ENCODE assay signal across 31 cellular contexts in the genomic region with DNA sequence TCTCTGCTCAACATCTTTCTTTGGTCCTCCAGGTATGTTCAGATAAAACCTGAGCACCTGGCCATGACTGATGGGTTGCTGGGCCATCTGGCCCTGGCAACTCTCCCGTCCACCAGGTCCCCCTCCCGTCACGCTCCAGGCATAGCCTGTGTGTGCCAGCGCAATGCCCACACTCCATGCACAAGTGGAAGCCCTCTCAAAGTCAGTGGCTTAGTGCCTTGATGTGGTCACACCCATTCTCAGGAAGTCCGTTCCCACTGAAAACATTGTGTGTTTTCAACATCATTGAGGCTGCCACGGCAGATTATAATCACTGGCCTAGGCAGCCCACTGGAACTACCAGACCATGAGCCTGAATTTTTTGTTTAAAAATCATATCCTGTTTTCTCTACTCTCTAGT.
DNase-seq lines count a peak whose midpoint lies in the region; ATAC-seq and TF ChIP-seq lines count a peak whose summit lies in the region.
"Had no signal": no experiment of that assay in that cellular context is flagged by ENCODE, and none has a peak within 500 bp of the region (broad histone marks: within the 10 kb centered on the region; RNA-seq: fewer than 3 reads in every experiment).

No MANE protein-coding gene starts in this region.

- TF ChIP-seq CTCF in WTC11 (IDR thresholded peaks at IDR 0.05): no peak
- TF ChIP-seq CTCF in left lung (IDR thresholded peaks at IDR 0.05): no peak
- peak in 1 of 6 experiments; percentile 8 for TF ChIP-seq CTCF in thyroid gland (IDR thresholded peaks at IDR 0.05)

- no peaks in the 10 kb centered on the region for H3K9me3 Mint-ChIP-seq in WTC11
- H3K9me3 Mint-ChIP-seq: activated naive CD4-positive, alpha-beta T cell treated with anti-CD3 and anti-CD28 coated beads, Interleukin-2, amount 50 U/mL, for 72 hours; H9; stimulated activated naive CD8-positive, alpha-beta T cell treated with anti-CD3 and anti-CD28 coated beads, Interleukin-15, amount 100 ng/mL, for 72 hours had no signal

- H3K36me3 ChIP-seq in left lung (peaks cover 0 to 21% of the 10 kb centered on the region in 2 donors), thyroid gland (peaks cover 6 to 10% of the 10 kb centered on the region in 2 donors)

- H3K27ac ChIP-seq in left lung (peak overlapping the region in 1 of 2 donors; percentile 34), thyroid gland (peak overlapping the region; percentile 54 to 78 (median 70))
- H3K27ac ChIP-seq: C4-2B, epithelial cell of prostate, prostate gland, right lobe of liver, spleen, thoracic aorta had no signal

- no peak overlapping the region for H3K4me3 Mint-ChIP-seq in WTC11
- no peak overlapping the region for H3K4me3 Mint-ChIP-seq in T-helper 17 cell
- H3K4me3 Mint-ChIP-seq: activated CD8-positive, alpha-beta T cell treated with anti-CD3 and anti-CD28 coated beads, Interleukin-2, amount 10 ng/mL, durations not matched to agents 7 days and 5 days; H9; stimulated activated naive CD8-positive, alpha-beta T cell treated with anti-CD3 and anti-CD28 coated beads, Interleukin-15, amount 100 ng/mL, for 72 hours had no signal

- 39 to 42% methylated on average over 6 of the region's 6 CpGs for WGBS in thyroid gland, 2 donors

- intact Hi-C loops in left lung (cut with DNase I): no loop called here
- intact Hi-C loops in thyroid gland (cut with DNase I): loop anchor here (10.0 kb wide), 1 partner anchor 160 kb away; no protein-coding TSS in a partner anchor

- H3K9me3 ChIP-seq in left lung (no peaks in the 10 kb centered on the region), thyroid gland (no peaks in the 10 kb centered on the region), T-helper 17 cell (ENCODE audit: control insufficient read depth, low read length, poor library complexity, severe bottlenecking) (no peaks in the 10 kb centered on the region)
- H3K9me3 ChIP-seq: prostate gland, right lobe of liver, spleen, thoracic aorta had no signal

- CTCF ChIA-PET in WTC11 (lab: Charles Lee): interaction anchor here (1.8 kb wide), 1 partner anchor 61 kb away, joined by 6 read pairs; no protein-coding TSS in a partner anchor

- H3K4me1 ChIP-seq in left lung (peaks cover 4 to 7% of the 10 kb centered on the region in 2 donors), thyroid gland (peaks cover 29 to 40% of the 10 kb centered on the region in 2 donors)
- H3K4me1 ChIP-seq: prostate gland, spleen had no signal

- in situ Hi-C loops in G401 (cut with HindIII; ENCODE audit: low sequenced_read_pairs): no loop called here

- no peaks in the 10 kb centered on the region for H3K36me3 Mint-ChIP-seq in WTC11
- peaks cover 2% of the 10 kb centered on the region for H3K36me3 Mint-ChIP-seq in T-helper 17 cell (ENCODE audit: low read depth)
- H3K36me3 Mint-ChIP-seq: activated naive CD4-positive, alpha-beta T cell treated with anti-CD3 and anti-CD28 coated beads, Interleukin-2, amount 50 U/mL, for 72 hours had no signal

- H3K27ac Mint-ChIP-seq in WTC11 (peak overlapping the region; percentile 50; the same call in 1 of the 2 replicates), T-helper 17 cell (no peak overlapping the region)
- H3K27ac Mint-ChIP-seq: activated CD8-positive, alpha-beta T cell treated with anti-CD3 and anti-CD28 coated beads, Interleukin-2, amount 10 ng/mL, durations not matched to agents 7 days and 5 days; activated naive CD4-positive, alpha-beta T cell treated with anti-CD3 and anti-CD28 coated beads, Interleukin-2, amount 50 U/mL, for 72 hours; stimulated activated naive CD8-positive, alpha-beta T cell treated with anti-CD3 and anti-CD28 coated beads, Interleukin-15, amount 100 ng/mL, for 72 hours had no signal

- H3K27me3 ChIP-seq in left lung (no peaks in the 10 kb centered on the region), thyroid gland (no peaks in the 10 kb centered on the region)
- H3K27me3 ChIP-seq: right lobe of liver, spleen had no signal

- peak; percentile 69 for DNase-seq in G401 (ENCODE audit: low spot score)
- DNase-seq in WTC11 (ENCODE audit: low spot score): no peak
- peak in 1 of 2 donors; percentile 56 for DNase-seq in left lung
- peak; percentile 95 for DNase-seq in thyroid gland
- DNase-seq in activated CD4-positive, CD25-positive, alpha-beta regulatory T cell (lab: John Stamatoyannopoulos, UW): no peak
- no peak for DNase-seq in T-helper 17 cell
- DNase-seq: activated CD4-positive, alpha-beta T cell treated with anti-CD3 and anti-CD28 coated beads for 4 hours; activated CD8-positive, alpha-beta T cell treated with anti-CD3 and anti-CD28 coated beads, Interleukin-2, amount 10 ng/mL, durations not matched to agents 7 days and 5 days; activated effector memory CD4-positive, alpha-beta T cell treated with Interleukin-2 at 50 U/mL for 16 hours; activated T-cell treated with anti-CD3 and anti-CD28 coated beads, Interleukin-2, amount 50 U/mL, for 1 hour; amygdala; DMS79 treated with DMSO at 0.1 percent for 48 hours; effector CD8-positive, alpha-beta T cell; H9; hippocampal formation; left colon; NCI-H1417 treated with DMSO at 0.1 percent for 48 hours; NCI-H2081; NCI-H2227 treated with DMSO at 0.1 percent for 48 hours; NCI-H526; right lobe of liver; Right ventricle myocardium superior; spleen; stimulated activated CD4-positive, alpha-beta T cell treated with anti-CD3 and anti-CD28 coated beads, Interleukin-2, amount 100 ng/mL, for 24 hours; stimulated activated naive CD8-positive, alpha-beta T cell treated with anti-CD3 and anti-CD28 coated beads, Interleukin-15, amount 100 ng/mL, for 72 hours had no signal

- ATAC-seq in WTC11 (no peak), left lung (peak; percentile 88), T-helper 17 cell (no peak), HG03196 (IDR thresholded peaks at IDR 0.05; ENCODE audit: unreplicated experiment) (no peak)
- ATAC-seq: activated CD8-positive, alpha-beta T cell treated with anti-CD3 and anti-CD28 coated beads, Interleukin-2, amount 10 ng/mL, durations not matched to agents 7 days and 5 days; activated naive CD4-positive, alpha-beta T cell treated with anti-CD3 and anti-CD28 coated beads, Interleukin-2, amount 50 U/mL, for 72 hours; left colon; right lobe of liver; stimulated activated naive CD8-positive, alpha-beta T cell treated with anti-CD3 and anti-CD28 coated beads, Interleukin-15, amount 100 ng/mL, for 72 hours had no signal

- H3K4me1 Mint-ChIP-seq in WTC11 (peaks cover 68% of the 10 kb centered on the region), T-helper 17 cell (peaks cover 2% of the 10 kb centered on the region)
- H3K4me1 Mint-ChIP-seq: stimulated activated naive CD8-positive, alpha-beta T cell treated with anti-CD3 and anti-CD28 coated beads, Interleukin-15, amount 100 ng/mL, for 72 hours had no signal

- H3K4me3 ChIP-seq in left lung (no peak overlapping the region), thyroid gland (replicated peaks in 1 of 3) (no peak overlapping the region)
- H3K4me3 ChIP-seq: prostate gland, right lobe of liver, spleen, thoracic aorta had no signal

- no peak for TF ChIP-seq POLR2A in thyroid gland (IDR thresholded peaks at IDR 0.05)

- H3K27me3 Mint-ChIP-seq in WTC11 (ENCODE audit: low read depth) (no peaks in the 10 kb centered on the region), T-helper 17 cell (peaks cover 30% of the 10 kb centered on the region)

- POLR2A ChIA-PET in WTC11 (lab: Charles Lee): no interaction called here

TF ChIP-seq in WTC11, 78 proteins besides CTCF, POLR2A, EP300 and RAD21 (continues in another document):
- TF ChIP-seq ZNF317 (CRISPR knock-in tag; IDR thresholded peaks at IDR 0.05; ENCODE audit: borderline replicate concordance, low read depth): no peak
- TF ChIP-seq, protein P1, sequence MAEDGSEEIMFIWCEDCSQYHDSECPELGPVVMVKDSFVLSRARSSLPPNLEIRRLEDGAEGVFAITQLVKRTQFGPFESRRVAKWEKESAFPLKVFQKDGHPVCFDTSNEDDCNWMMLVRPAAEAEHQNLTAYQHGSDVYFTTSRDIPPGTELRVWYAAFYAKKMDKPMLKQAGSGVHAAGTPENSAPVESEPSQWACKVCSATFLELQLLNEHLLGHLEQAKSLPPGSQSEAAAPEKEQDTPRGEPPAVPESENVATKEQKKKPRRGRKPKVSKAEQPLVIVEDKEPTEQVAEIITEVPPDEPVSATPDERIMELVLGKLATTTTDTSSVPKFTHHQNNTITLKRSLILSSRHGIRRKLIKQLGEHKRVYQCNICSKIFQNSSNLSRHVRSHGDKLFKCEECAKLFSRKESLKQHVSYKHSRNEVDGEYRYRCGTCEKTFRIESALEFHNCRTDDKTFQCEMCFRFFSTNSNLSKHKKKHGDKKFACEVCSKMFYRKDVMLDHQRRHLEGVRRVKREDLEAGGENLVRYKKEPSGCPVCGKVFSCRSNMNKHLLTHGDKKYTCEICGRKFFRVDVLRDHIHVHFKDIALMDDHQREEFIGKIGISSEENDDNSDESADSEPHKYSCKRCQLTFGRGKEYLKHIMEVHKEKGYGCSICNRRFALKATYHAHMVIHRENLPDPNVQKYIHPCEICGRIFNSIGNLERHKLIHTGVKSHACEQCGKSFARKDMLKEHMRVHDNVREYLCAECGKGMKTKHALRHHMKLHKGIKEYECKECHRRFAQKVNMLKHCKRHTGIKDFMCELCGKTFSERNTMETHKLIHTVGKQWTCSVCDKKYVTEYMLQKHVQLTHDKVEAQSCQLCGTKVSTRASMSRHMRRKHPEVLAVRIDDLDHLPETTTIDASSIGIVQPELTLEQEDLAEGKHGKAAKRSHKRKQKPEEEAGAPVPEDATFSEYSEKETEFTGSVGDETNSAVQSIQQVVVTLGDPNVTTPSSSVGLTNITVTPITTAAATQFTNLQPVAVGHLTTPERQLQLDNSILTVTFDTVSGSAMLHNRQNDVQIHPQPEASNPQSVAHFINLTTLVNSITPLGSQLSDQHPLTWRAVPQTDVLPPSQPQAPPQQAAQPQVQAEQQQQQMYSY (CRISPR knock-in tag; IDR thresholded peaks at IDR 0.05): no peak
- no peak for TF ChIP-seq TCF7 (CRISPR knock-in tag; IDR thresholded peaks at IDR 0.05; ENCODE audit: low read depth)
- TF ChIP-seq, protein P2, sequence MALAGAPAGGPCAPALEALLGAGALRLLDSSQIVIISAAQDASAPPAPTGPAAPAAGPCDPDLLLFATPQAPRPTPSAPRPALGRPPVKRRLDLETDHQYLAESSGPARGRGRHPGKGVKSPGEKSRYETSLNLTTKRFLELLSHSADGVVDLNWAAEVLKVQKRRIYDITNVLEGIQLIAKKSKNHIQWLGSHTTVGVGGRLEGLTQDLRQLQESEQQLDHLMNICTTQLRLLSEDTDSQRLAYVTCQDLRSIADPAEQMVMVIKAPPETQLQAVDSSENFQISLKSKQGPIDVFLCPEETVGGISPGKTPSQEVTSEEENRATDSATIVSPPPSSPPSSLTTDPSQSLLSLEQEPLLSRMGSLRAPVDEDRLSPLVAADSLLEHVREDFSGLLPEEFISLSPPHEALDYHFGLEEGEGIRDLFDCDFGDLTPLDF (CRISPR knock-in tag; IDR thresholded peaks at IDR 0.05): no peak

Comparison
In these comparisons a context has a peak if more than half of its experiments do, and no peak if none do; other contexts are left out.
1. DNase-seq: peak in G401 (single experiment) and thyroid gland (2 of 2); none in WTC11 (single experiment), activated CD4-positive, CD25-positive, alpha-beta regulatory T cell (0 of 4) and T-helper 17 cell (0 of 3).